1 cellular context compared by ENCODE assay signal in genomic region chr12:104454997-104455396, GRCh38.
TF ChIP-seq lines count a peak whose summit lies in the region.

No MANE protein-coding gene starts in this region.

TF ChIP-seq in H1, 55 proteins besides CTCF, POLR2A, EP300 and RAD21 (continued from another document):
- no peak for TF ChIP-seq CHD7 (IDR thresholded peaks at IDR 0.05; ENCODE audit: insufficient replicate concordance, low read length)
- no peak for TF ChIP-seq KDM1A (IDR thresholded peaks at IDR 0.05; ENCODE audit: borderline replicate concordance, low read length)
- TF ChIP-seq POU5F1 (IDR thresholded peaks at IDR 0.05; ENCODE audit: low read depth, low read length), result no peak
- no peak for TF ChIP-seq NRF1 (IDR thresholded peaks at IDR 0.05; ENCODE audit: low read depth, low read length)
- TF ChIP-seq BCL11A (IDR thresholded peaks at IDR 0.05; ENCODE audit: low read depth in 2 of 2, low read length in 2 of 2), result no peak
- TF ChIP-seq SP1 (IDR thresholded peaks at IDR 0.05; ENCODE audit: low read depth, low read length), result no peak
- no peak for TF ChIP-seq BRCA1 (IDR thresholded peaks at IDR 0.05; ENCODE audit: low read depth, low read length)
- TF ChIP-seq GABPA (IDR thresholded peaks at IDR 0.05; ENCODE audit: borderline replicate concordance, insufficient read depth, low read length), result no peak
- TF ChIP-seq CBX5 (IDR thresholded peaks at IDR 0.05; ENCODE audit: low read depth, low read length), result no peak
- TF ChIP-seq HDAC2 (IDR thresholded peaks at IDR 0.05; ENCODE audit: borderline replicate concordance in 1 of 2, low read depth in 2 of 2, low read length in 2 of 2), result no peak
- TF ChIP-seq EZH2 (IDR thresholded peaks at IDR 0.05; ENCODE audit: low read depth, low read length, severe bottlenecking), result no peak
- TF ChIP-seq SUZ12 (IDR thresholded peaks at IDR 0.05; ENCODE audit: low read length), result no peak
- no peak for TF ChIP-seq TAF1 (IDR thresholded peaks at IDR 0.05; ENCODE audit: low read depth, low read length)
- no peak for TF ChIP-seq CTBP2 (IDR thresholded peaks at IDR 0.05; ENCODE audit: borderline replicate concordance, insufficient read depth, insufficient read length, low read length)
- TF ChIP-seq JUND (IDR thresholded peaks at IDR 0.05; ENCODE audit: low read length), result no peak
- TF ChIP-seq POLR2AphosphoS5 (IDR thresholded peaks at IDR 0.05; ENCODE audit: low read depth, low read length), result no peak
- no peak for TF ChIP-seq RFX5 (IDR thresholded peaks at IDR 0.05; ENCODE audit: borderline replicate concordance, low read depth, low read length)
TF ChIP-seq in H1: peak in this region for 0.
